In the genomic region with DNA sequence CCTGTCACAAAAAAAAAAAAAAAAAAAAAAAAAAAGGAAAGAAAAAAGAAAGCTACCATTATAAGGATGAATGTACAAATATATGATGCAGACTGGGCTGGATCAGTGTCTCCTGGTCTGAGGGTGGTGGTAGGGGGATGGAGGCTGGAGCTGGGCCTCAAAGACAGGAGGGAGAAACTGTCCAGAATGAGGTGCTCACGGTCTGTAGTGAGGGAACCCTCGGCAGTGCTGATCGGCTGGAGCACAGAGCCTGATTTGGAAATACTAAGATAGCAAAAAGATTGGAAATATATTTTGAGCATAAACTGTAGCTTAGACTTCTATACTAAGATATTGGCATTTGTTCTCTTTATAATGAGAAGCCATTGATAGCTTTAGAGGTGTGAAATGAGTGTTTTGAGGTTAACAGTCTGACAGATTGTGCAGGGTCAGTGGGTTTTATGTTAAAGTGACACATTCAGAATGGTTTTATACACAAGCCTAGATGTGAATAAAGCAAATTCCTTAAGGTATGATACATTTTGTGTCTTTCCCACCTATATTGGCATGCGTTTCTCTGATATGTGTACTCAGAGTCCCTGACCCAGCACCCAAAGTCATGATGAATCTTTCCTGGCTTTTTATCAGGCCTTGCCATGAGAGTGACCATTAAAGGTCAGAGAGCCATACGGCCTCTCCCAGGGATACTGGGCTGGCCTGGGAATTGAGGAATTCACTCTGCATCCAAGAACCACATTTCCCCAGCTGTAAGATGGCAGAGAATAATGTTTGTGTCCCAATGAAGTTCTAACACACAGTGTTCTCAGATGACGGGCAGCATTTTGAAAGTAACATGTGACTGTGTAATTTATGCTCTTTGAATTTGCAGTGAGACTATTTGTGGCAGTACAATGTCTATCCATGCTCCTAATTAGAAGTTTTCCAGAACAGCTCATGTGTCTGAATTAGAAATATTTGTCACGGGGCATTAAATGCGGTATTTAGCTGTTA, we compare ENCODE assay signal across 14 cellular contexts. TPM values are rescaled to one million over a fixed set of nuclear protein-coding genes. Genes with fewer than 3 reads are reported as not detected.
DNase-seq lines count a peak whose midpoint lies in the region; ATAC-seq and TF ChIP-seq lines count a peak whose summit lies in the region.
"Had no signal": no experiment of that assay in that cellular context is flagged by ENCODE, and none has a peak within 500 bp of the region (broad histone marks: within the 10 kb centered on the region; RNA-seq: fewer than 3 reads in every experiment).

No MANE protein-coding gene starts in this region.

- CTCF ChIA-PET in MCF 10A (lab: Yijun Ruan, JAX) = interaction anchor here (0.8 to 1.5 kb wide), 2 partner anchors 22 to 24 kb away, joined by 5 to 6 read pairs; no protein-coding TSS in a partner anchor

- no peak overlapping the region for H3K27ac Mint-ChIP-seq in MCF 10A (ENCODE audit: low read depth, unreplicated experiment)
- H3K27ac Mint-ChIP-seq: activated T-helper 1 cell treated with anti-CD3 and anti-CD28 coated beads, Interleukin-12 subunit alpha, Interleukin-12 subunit beta, Interleukin-2, Interleukin-4 antibody, amounts not matched to agents 30 ng/mL and 10 ng/mL and 1 ng/mL, durations not matched to agents 14 hours and 24 hours and 36 hours; stimulated activated naive CD8-positive, alpha-beta T cell treated with anti-CD3 and anti-CD28 coated beads, Interleukin-15, amount 100 ng/mL, for 72 hours had no signal

- H3K27me3 ChIP-seq in breast epithelium (no peaks in the 10 kb centered on the region), neuron (ENCODE audit: insufficient read depth, low read length) (no peaks in the 10 kb centered on the region)
- H3K27me3 ChIP-seq: left lung had no signal

- H3K4me1 ChIP-seq in breast epithelium = no peaks in the 10 kb centered on the region
- H3K4me1 ChIP-seq in neuron (ENCODE audit: insufficient read depth, low read length) = peaks cover 15% of the 10 kb centered on the region
- H3K4me1 ChIP-seq: left lung had no signal

- DNase-seq in breast epithelium (ENCODE audit: low spot score in 2 of 2) (no peak), MCF 10A (ENCODE audit: unreplicated experiment) (no peak), fibroblast of pulmonary artery (ENCODE audit: low read depth) (peak; percentile 34), SIG-M5 (lab: John Stamatoyannopoulos, UW) (no peak), Kasumi-1 (lab: John Stamatoyannopoulos, UW) (no peak)
- DNase-seq: effector CD4-positive, alpha-beta T cell; left lung; stimulated activated CD4-positive, alpha-beta T cell treated with anti-CD3 and anti-CD28 coated beads, Interleukin-12 subunit alpha, Interleukin-12 subunit beta, amount 100 ng/mL, for 4 hours; stimulated activated naive CD8-positive, alpha-beta T cell treated with anti-CD3 and anti-CD28 coated beads, Interleukin-15, amount 100 ng/mL, for 72 hours had no signal

- no peaks in the 10 kb centered on the region for H3K9me3 Mint-ChIP-seq in MCF 10A (ENCODE audit: unreplicated experiment)
- H3K9me3 Mint-ChIP-seq: activated T-helper 1 cell treated with anti-CD3 and anti-CD28 coated beads, Interleukin-12 subunit alpha, Interleukin-12 subunit beta, Interleukin-2, Interleukin-4 antibody, amounts not matched to agents 30 ng/mL and 10 ng/mL and 1 ng/mL, durations not matched to agents 14 hours and 24 hours and 36 hours had no signal

- peaks cover 7% of the 10 kb centered on the region for H3K36me3 Mint-ChIP-seq in MCF 10A (ENCODE audit: insufficient read depth, unreplicated experiment)

- no peaks in the 10 kb centered on the region for H3K4me1 Mint-ChIP-seq in MCF 10A (ENCODE audit: insufficient read depth, unreplicated experiment)
- H3K4me1 Mint-ChIP-seq: stimulated activated naive CD8-positive, alpha-beta T cell treated with anti-CD3 and anti-CD28 coated beads, Interleukin-15, amount 100 ng/mL, for 72 hours had no signal

- H3K4me3 ChIP-seq in breast epithelium (no peak overlapping the region), fibroblast of pulmonary artery (replicated peaks; ENCODE audit: low read depth, low read length) (no peak overlapping the region), neuron (ENCODE audit: low read length) (no peak overlapping the region)
- H3K4me3 ChIP-seq: left lung had no signal

- TF ChIP-seq CTCF in breast epithelium (IDR thresholded peaks at IDR 0.05) (no peak), MCF 10A (IDR thresholded peaks at IDR 0.05; ENCODE audit: unreplicated experiment) (no peak), fibroblast of pulmonary artery (IDR thresholded peaks at IDR 0.05; ENCODE audit: low read length, missing control alignments) (no peak)

- H3K36me3 ChIP-seq in breast epithelium = no peaks in the 10 kb centered on the region
- H3K36me3 ChIP-seq in neuron (ENCODE audit: insufficient read depth, low read length) = no peaks in the 10 kb centered on the region
- H3K36me3 ChIP-seq: left lung had no signal

- ATAC-seq in HG03521 (IDR thresholded peaks at IDR 0.05; ENCODE audit: unreplicated experiment) (no peak), GM21515 (IDR thresholded peaks at IDR 0.05; ENCODE audit: unreplicated experiment) (no peak)
- ATAC-seq: left lung; stimulated activated naive CD8-positive, alpha-beta T cell treated with anti-CD3 and anti-CD28 coated beads, Interleukin-15, amount 100 ng/mL, for 72 hours had no signal

- H3K27me3 Mint-ChIP-seq in MCF 10A (ENCODE audit: insufficient read depth, unreplicated experiment) = no peaks in the 10 kb centered on the region
- H3K27me3 Mint-ChIP-seq: stimulated activated naive CD8-positive, alpha-beta T cell treated with anti-CD3 and anti-CD28 coated beads, Interleukin-15, amount 100 ng/mL, for 72 hours had no signal

- H3K4me3 Mint-ChIP-seq in MCF 10A (ENCODE audit: unreplicated experiment) = no peak overlapping the region
- H3K4me3 Mint-ChIP-seq: activated T-helper 1 cell treated with anti-CD3 and anti-CD28 coated beads, Interleukin-12 subunit alpha, Interleukin-12 subunit beta, Interleukin-2, Interleukin-4 antibody, amounts not matched to agents 30 ng/mL and 10 ng/mL and 1 ng/mL, durations not matched to agents 14 hours and 24 hours and 36 hours; stimulated activated naive CD8-positive, alpha-beta T cell treated with anti-CD3 and anti-CD28 coated beads, Interleukin-15, amount 100 ng/mL, for 72 hours had no signal

- POLR2A ChIA-PET in MCF 10A (lab: Yijun Ruan, JAX) = interaction anchor here (0.8 to 1.2 kb wide), 2 partner anchors 14 to 1154 kb away, joined by 3 to 4 read pairs; no protein-coding TSS in a partner anchor

- intact Hi-C loops in breast epithelium (cut with DNase I; ENCODE audit: low total_unique reads) (no loop called here), MCF 10A (cut with micrococcal nuclease) (no loop called here)

- peak overlapping the region; percentile 65 to 69 for H3K27ac ChIP-seq in breast epithelium
- H3K27ac ChIP-seq: 22Rv1, left lung had no signal

- no TSS peak for BruUV-seq in MCF 10A (replicated peaks; lab: Mats Ljungman, UMichigan)

- TF ChIP-seq POLR2A in breast epithelium (IDR thresholded peaks at IDR 0.05) = no peak

- H2AFZ ChIP-seq in neuron (ENCODE audit: low read depth, low read length) = peak overlapping the region; percentile 0

- H3K9me3 ChIP-seq in breast epithelium = no peaks in the 10 kb centered on the region
- no peaks in the 10 kb centered on the region for H3K9me3 ChIP-seq in neuron (ENCODE audit: low read length)
- H3K9me3 ChIP-seq: left lung had no signal

RNA-seq across cellular contexts. Expression of gene SLC3A1, which starts 7.7 kb away (rescaled TPM):
- under 1 TPM; 0.48 to 0.98 (median 0.88) TPM for total RNA-seq in breast epithelium
- not detected in 2 replicates for total RNA-seq in MCF 10A (2022)
- total RNA-seq: activated T-helper 1 cell treated with anti-CD3 and anti-CD28 coated beads, Interleukin-12 subunit alpha, Interleukin-12 subunit beta, Interleukin-2, Interleukin-4 antibody, amounts not matched to agents 30 ng/mL and 10 ng/mL and 1 ng/mL, durations not matched to agents 14 hours and 24 hours and 36 hours; left lung had no signal
